ENCODE assay signal across 20 cellular contexts in the genomic region with DNA sequence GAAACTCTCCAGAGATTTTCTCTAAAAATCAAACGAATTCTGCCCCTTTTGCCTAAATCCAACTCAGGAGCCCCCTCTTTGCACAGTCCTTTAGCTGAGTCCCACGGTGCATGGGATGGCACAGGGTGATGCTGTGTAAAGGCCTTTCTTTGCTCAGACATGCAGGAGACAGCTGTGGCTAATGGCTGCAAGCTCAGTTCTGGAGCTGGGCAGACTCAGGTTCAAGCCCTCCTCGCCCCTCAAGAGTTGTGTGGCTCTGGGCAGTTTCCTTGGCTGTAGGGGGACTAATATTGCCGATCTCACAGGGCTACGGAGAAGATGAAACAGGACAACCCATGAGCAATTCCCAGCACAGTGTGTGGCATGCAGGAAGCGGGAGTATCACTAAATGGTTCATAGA. TPM values are rescaled to one million over a fixed set of nuclear protein-coding genes. Genes with fewer than 3 reads are reported as not detected.
DNase-seq lines count a peak whose midpoint lies in the region; ATAC-seq, FAIRE-seq and TF ChIP-seq lines count a peak whose summit lies in the region.
"Had no signal": no experiment of that assay in that cellular context is flagged by ENCODE, and none has a peak within 500 bp of the region (broad histone marks: within the 10 kb centered on the region; RNA-seq: fewer than 3 reads in every experiment).

No MANE protein-coding gene starts in this region.

- TF ChIP-seq CTCF in thyroid gland (IDR thresholded peaks at IDR 0.05) = no peak

- POLR2A ChIA-PET in naive thymus-derived CD4-positive, alpha-beta T cell (lab: Charles Lee) = interaction anchor here (0.6 to 0.9 kb wide), 2 partner anchors 84 to 172 kb away, joined by 4 read pairs; no protein-coding TSS in a partner anchor

- no peak overlapping the region for H3K4me3 ChIP-seq in naive thymus-derived CD4-positive, alpha-beta T cell (ENCODE audit: low read length)
- no peak overlapping the region for H3K4me3 ChIP-seq in thyroid gland (replicated peaks in 1 of 3)
- H3K4me3 ChIP-seq: SK-N-MC had no signal

- peaks cover 32% of the 10 kb centered on the region for H3K36me3 Mint-ChIP-seq in activated T-cell treated with anti-CD3 and anti-CD28 coated beads, Interleukin-2, amount 50 U/mL, for 24 hours (ENCODE audit: low read depth)
- no peaks in the 10 kb centered on the region for H3K36me3 Mint-ChIP-seq in activated T-cell treated with anti-CD3 and anti-CD28 coated beads, Interleukin-2, amount 50 U/mL, for 72 hours (ENCODE audit: insufficient read depth in 2 of 2)
- peaks cover 8% of the 10 kb centered on the region for H3K36me3 Mint-ChIP-seq in activated T-helper 17 cell treated with anti-CD3 and anti-CD28 coated beads, Interleukin-2, amount 50 U/mL, for 72 hours (ENCODE audit: low read depth)
- H3K36me3 Mint-ChIP-seq in naive thymus-derived CD4-positive, alpha-beta T cell = peaks cover 2 to 48% (median 34%) of the 10 kb centered on the region in 5 donors

- H3K9me3 Mint-ChIP-seq in activated T-cell treated with anti-CD3 and anti-CD28 coated beads, Interleukin-2, amount 50 U/mL, for 24 hours = no peaks in the 10 kb centered on the region
- H3K9me3 Mint-ChIP-seq in activated T-cell treated with anti-CD3 and anti-CD28 coated beads, Interleukin-2, amount 50 U/mL, for 72 hours = no peaks in the 10 kb centered on the region
- no peaks in the 10 kb centered on the region for H3K9me3 Mint-ChIP-seq in activated T-helper 17 cell treated with anti-CD3 and anti-CD28 coated beads, Interleukin-2, amount 50 U/mL, for 72 hours
- peaks cover 0 to 7% (median 0%) of the 10 kb centered on the region in 11 donors for H3K9me3 Mint-ChIP-seq in naive thymus-derived CD4-positive, alpha-beta T cell

- CTCF ChIA-PET in naive thymus-derived CD4-positive, alpha-beta T cell (lab: Charles Lee) = no interaction called here

- H3K4me1 ChIP-seq in naive thymus-derived CD4-positive, alpha-beta T cell (ENCODE audit: control insufficient read depth in 2 of 2, insufficient read depth in 2 of 2, low read length in 2 of 2) = peaks cover 0 to 5% of the 10 kb centered on the region in 2 donors
- no peaks in the 10 kb centered on the region for H3K4me1 ChIP-seq in thyroid gland

- no peak for DNase-seq in activated T-cell treated with anti-CD3 and anti-CD28 coated beads, Interleukin-2, amount 50 U/mL, for 24 hours
- DNase-seq in activated T-cell treated with anti-CD3 and anti-CD28 coated beads, Interleukin-2, amount 50 U/mL, for 72 hours = no peak
- no peak for DNase-seq in naive thymus-derived CD4-positive, alpha-beta T cell
- DNase-seq in thyroid gland (no peak), GM12891 (ENCODE audit: insufficient read length, low spot score) (no peak), NCI-H2227 (lab: John Stamatoyannopoulos, UW; ENCODE audit: unreplicated experiment) (no peak), NCI-H2171 treated with DMSO at 0.1 percent for 48 hours (lab: John Stamatoyannopoulos, UW) (no peak)
- DNase-seq: DMS153, HCEC 1CT, NCI-H1105, NCI-H1694, NCI-H226, NCI-H524 treated with DMSO at 0.1 percent for 48 hours had no signal

- peaks cover 0 to 14% (median 0%) of the 10 kb centered on the region in 3 experiments for H3K36me3 ChIP-seq in naive thymus-derived CD4-positive, alpha-beta T cell (ENCODE audit: control insufficient read depth in 2 of 3, insufficient read depth in 3 of 3, low read length in 3 of 3)
- H3K36me3 ChIP-seq in thyroid gland = no peaks in the 10 kb centered on the region

- FAIRE-seq in GM12891 (lab: Jason Lieb, UNC) = no peak

- no peak for TF ChIP-seq POLR2A in thyroid gland (IDR thresholded peaks at IDR 0.05)
- no peak for TF ChIP-seq POLR2A in GM12891 (IDR thresholded peaks at IDR 0.05; ENCODE audit: low read depth, low read length)

- peak overlapping the region; percentile 3 for H3K27ac Mint-ChIP-seq in activated T-cell treated with anti-CD3 and anti-CD28 coated beads, Interleukin-2, amount 50 U/mL, for 24 hours
- H3K27ac Mint-ChIP-seq in activated T-cell treated with anti-CD3 and anti-CD28 coated beads, Interleukin-2, amount 50 U/mL, for 72 hours = no peak overlapping the region
- H3K27ac Mint-ChIP-seq in activated T-helper 17 cell treated with anti-CD3 and anti-CD28 coated beads, Interleukin-2, amount 50 U/mL, for 72 hours = peak overlapping the region; percentile 36
- peak overlapping the region in 6 of 9 donors; percentile 48 to 84 (median 76) for H3K27ac Mint-ChIP-seq in naive thymus-derived CD4-positive, alpha-beta T cell

- no peaks in the 10 kb centered on the region for H3K9me3 ChIP-seq in naive thymus-derived CD4-positive, alpha-beta T cell (ENCODE audit: control insufficient read depth in 2 of 3, low read length in 3 of 3)
- H3K9me3 ChIP-seq in thyroid gland = no peaks in the 10 kb centered on the region

- intact Hi-C loops in naive thymus-derived CD4-positive, alpha-beta T cell (cut with micrococcal nuclease) = no loop called here
- intact Hi-C loops in thyroid gland (cut with DNase I) = no loop called here

- no peaks in the 10 kb centered on the region for H3K27me3 Mint-ChIP-seq in activated T-cell treated with anti-CD3 and anti-CD28 coated beads, Interleukin-2, amount 50 U/mL, for 24 hours
- H3K27me3 Mint-ChIP-seq in activated T-cell treated with anti-CD3 and anti-CD28 coated beads, Interleukin-2, amount 50 U/mL, for 72 hours (ENCODE audit: low read depth) = no peaks in the 10 kb centered on the region
- no peaks in the 10 kb centered on the region for H3K27me3 Mint-ChIP-seq in activated T-helper 17 cell treated with anti-CD3 and anti-CD28 coated beads, Interleukin-2, amount 50 U/mL, for 72 hours
- no peaks in the 10 kb centered on the region for H3K27me3 Mint-ChIP-seq in naive thymus-derived CD4-positive, alpha-beta T cell

- H3K4me3 Mint-ChIP-seq in activated T-cell treated with anti-CD3 and anti-CD28 coated beads, Interleukin-2, amount 50 U/mL, for 24 hours = no peak overlapping the region
- no peak overlapping the region for H3K4me3 Mint-ChIP-seq in activated T-cell treated with anti-CD3 and anti-CD28 coated beads, Interleukin-2, amount 50 U/mL, for 72 hours
- H3K4me3 Mint-ChIP-seq in activated T-helper 17 cell treated with anti-CD3 and anti-CD28 coated beads, Interleukin-2, amount 50 U/mL, for 72 hours = no peak overlapping the region
- peak overlapping the region in 3 of 10 donors; percentile 5 to 16 (median 16) for H3K4me3 Mint-ChIP-seq in naive thymus-derived CD4-positive, alpha-beta T cell

- whole genome bisulfite sequencing in thyroid gland, 2 donors = 90 to 95% methylated on average over 6 of the region's 6 CpGs

- H3K4me1 Mint-ChIP-seq in activated T-cell treated with anti-CD3 and anti-CD28 coated beads, Interleukin-2, amount 50 U/mL, for 24 hours (ENCODE audit: low read depth) = peaks cover 22% of the 10 kb centered on the region
- H3K4me1 Mint-ChIP-seq in activated T-cell treated with anti-CD3 and anti-CD28 coated beads, Interleukin-2, amount 50 U/mL, for 72 hours (ENCODE audit: low read depth) = peaks cover 7% of the 10 kb centered on the region
- H3K4me1 Mint-ChIP-seq in activated T-helper 17 cell treated with anti-CD3 and anti-CD28 coated beads, Interleukin-2, amount 50 U/mL, for 72 hours = peaks cover 18% of the 10 kb centered on the region
- peaks cover 0 to 59% (median 46%) of the 10 kb centered on the region in 7 donors for H3K4me1 Mint-ChIP-seq in naive thymus-derived CD4-positive, alpha-beta T cell

- H3K27ac ChIP-seq in naive thymus-derived CD4-positive, alpha-beta T cell (ENCODE audit: low read depth, low read length) = no peak overlapping the region
- H3K27ac ChIP-seq in thyroid gland = no peak overlapping the region
- H3K27ac ChIP-seq: SK-N-MC had no signal

- no peak for ATAC-seq in activated T-cell treated with anti-CD3 and anti-CD28 coated beads, Interleukin-2, amount 50 U/mL, for 72 hours (replicated peaks in 1 of 2)
- ATAC-seq in activated T-helper 17 cell treated with anti-CD3 and anti-CD28 coated beads, Interleukin-2, amount 50 U/mL, for 72 hours (replicated peaks) = no peak
- no peak for ATAC-seq in naive thymus-derived CD4-positive, alpha-beta T cell
- ATAC-seq: Panc1 had no signal

- H3K27me3 ChIP-seq in naive thymus-derived CD4-positive, alpha-beta T cell (ENCODE audit: control insufficient read depth in 2 of 2, insufficient read depth in 2 of 2, low read length in 2 of 2) = no peaks in the 10 kb centered on the region
- H3K27me3 ChIP-seq in thyroid gland = no peaks in the 10 kb centered on the region

TF ChIP-seq in GM12891, 5 proteins besides CTCF, POLR2A, EP300 and RAD21:
- TF ChIP-seq PAX5 (IDR thresholded peaks at IDR 0.05; ENCODE audit: insufficient read depth, low read length, severe bottlenecking) (no peak), TAF1 (IDR thresholded peaks at IDR 0.05; ENCODE audit: low read depth, low read length) (no peak), POLR2AphosphoS5 (IDR thresholded peaks at IDR 0.05; ENCODE audit: low read depth, low read length) (no peak), SPI1 (IDR thresholded peaks at IDR 0.05; ENCODE audit: low read depth, low read length) (no peak), POU2F2 (IDR thresholded peaks at IDR 0.05; ENCODE audit: low read depth, low read length) (no peak)

RNA-seq across cellular contexts. Expression of gene CLEC2L, which starts 42.6 kb away (rescaled TPM):
- total RNA-seq in activated T-cell treated with anti-CD3 and anti-CD28 coated beads, Interleukin-2, amount 50 U/mL, for 72 hours = not detected
- not detected for total RNA-seq in activated T-helper 17 cell treated with anti-CD3 and anti-CD28 coated beads, Interleukin-2, amount 50 U/mL, for 72 hours
- total RNA-seq in naive thymus-derived CD4-positive, alpha-beta T cell = not detected
- not detected for polyA plus RNA-seq in naive thymus-derived CD4-positive, alpha-beta T cell
- not detected for total RNA-seq in thyroid gland
- polyA plus RNA-seq in GM12891 (2012; ENCODE audit: low read depth, missing spikeins) = not detected
- total RNA-seq: A172, HT1080, LHCN-M2 had no signal
- polyA plus RNA-seq: BJ had no signal
